Comparison of ENCODE assay signal across 27 cellular contexts in genomic region chr1:160149235-160149634, GRCh38. TPM values are rescaled to one million over a fixed set of nuclear protein-coding genes. Genes with fewer than 3 reads are reported as not detected.
DNase-seq lines count a peak whose midpoint lies in the region; ATAC-seq, FAIRE-seq and TF ChIP-seq lines count a peak whose summit lies in the region.
"Had no signal": no experiment of that assay in that cellular context is flagged by ENCODE, and none has a peak within 500 bp of the region (broad histone marks: within the 10 kb centered on the region; RNA-seq: fewer than 3 reads in every experiment).

No MANE protein-coding gene starts in this region.

- H3K36me3 ChIP-seq in SK-N-SH (replicated peaks in 1 of 2; ENCODE audit: control insufficient read depth in 1 of 2, insufficient read depth in 2 of 2, low read length in 1 of 2): no peaks in the 10 kb centered on the region
- H3K36me3 ChIP-seq in tibial artery: no peaks in the 10 kb centered on the region
- no peaks in the 10 kb centered on the region for H3K36me3 ChIP-seq in HepG2 (replicated peaks in 1 of 2; ENCODE audit: control insufficient read depth in 1 of 2, insufficient read depth in 2 of 2, low read length in 2 of 2)
- H3K36me3 ChIP-seq: lower lobe of right lung, Peyer's patch, right atrium auricular region, stomach, WERI-Rb-1 had no signal

- H3K9me2 ChIP-seq in SK-N-SH: no peaks in the 10 kb centered on the region

- H4K20me1 ChIP-seq in SK-N-SH (ENCODE audit: insufficient read depth) (no peaks in the 10 kb centered on the region), HepG2 (ENCODE audit: insufficient read depth, low read length) (no peaks in the 10 kb centered on the region)

- no TSS peak for BruUV-seq in HepG2 (replicated peaks; lab: Mats Ljungman, UMichigan)

- TF ChIP-seq EP300 in SK-N-SH (IDR thresholded peaks at IDR 0.05; ENCODE audit: borderline replicate concordance in 1 of 2, low read depth in 1 of 2, low read length in 1 of 2): no peak
- TF ChIP-seq EP300 in HepG2 (IDR thresholded peaks at IDR 0.05; ENCODE audit: low read depth in 2 of 2, low read length in 2 of 2): no peak
- TF ChIP-seq EP300 in HepG2 (CRISPR knock-in tag; IDR thresholded peaks at IDR 0.05; ENCODE audit: borderline replicate concordance): no peak

- H3K9me3 ChIP-seq in SK-N-SH (no peaks in the 10 kb centered on the region), tibial artery (no peaks in the 10 kb centered on the region), HepG2 (ENCODE audit: low read length) (no peaks in the 10 kb centered on the region)
- H3K9me3 ChIP-seq: lower lobe of right lung, Peyer's patch, right atrium auricular region, stomach had no signal

- intact Hi-C loops in tibial artery (cut with DNase I; ENCODE audit: low total_unique reads): no loop called here
- intact Hi-C loops in HepG2 (cut with micrococcal nuclease; ENCODE audit: unreplicated experiment): no loop called here

- H3K79me2 ChIP-seq in SK-N-SH (ENCODE audit: insufficient read depth): no peaks in the 10 kb centered on the region
- no peaks in the 10 kb centered on the region for H3K79me2 ChIP-seq in HepG2 (ENCODE audit: insufficient read depth, low read length)

- no peak for ATAC-seq in SK-N-SH treated with all-trans-retinoic acid at 6 μM for 48 hours
- ATAC-seq in HepG2: no peak
- ATAC-seq: foreskin keratinocyte, lower lobe of right lung had no signal

- DNase-seq in SK-N-SH: no peak
- DNase-seq in dedifferentiated amniotic fluid mesenchymal stem cell (ENCODE audit: extremely low spot score): peak; percentile 56
- no peak for DNase-seq in tibial artery
- DNase-seq in HepG2 (ENCODE audit: low spot score): no peak
- DNase-seq in kidney tubule cell (ENCODE audit: low spot score): no peak
- DNase-seq: activated CD8-positive, alpha-beta memory T cell treated with anti-CD3 and anti-CD28 coated beads, Interleukin-2, amount 50 U/mL, for 4 hours; activated naive CD8-positive, alpha-beta T cell treated with anti-CD3 and anti-CD28 coated beads, Interleukin-2, amount 10 ng/mL, durations not matched to agents 7 days and 5 days; foreskin keratinocyte; hypothalamus; lower lobe of right lung; NCI-H1105 treated with DMSO at 0.1 percent for 48 hours; nucleus accumbens; stimulated activated CD4-positive, alpha-beta T cell treated with anti-CD3 and anti-CD28 coated beads, Interleukin-12 subunit alpha, Interleukin-12 subunit beta, amount 100 ng/mL, for 4 hours; stomach; WERI-Rb-1 had no signal

- POLR2A ChIA-PET in SK-N-SH (lab: Yijun Ruan, JAX): no interaction called here
- POLR2A ChIA-PET in HepG2 (lab: Yijun Ruan, JAX): no interaction called here

- CTCF ChIA-PET in SK-N-SH (lab: Yijun Ruan, JAX): interaction anchor here (1.0 to 1.9 kb wide), 5 partner anchors 13 to 142 kb away, joined by 3 to 4 read pairs (median 4); no protein-coding TSS in a partner anchor
- CTCF ChIA-PET in HepG2 (lab: Yijun Ruan, JAX; ENCODE audit: low intra/inter-chr PET ratio, low total read pairs): no interaction called here

- peak overlapping the region; percentile 32; the same call in 1 of the 2 replicates for H2AFZ ChIP-seq in SK-N-SH (ENCODE audit: low read depth)
- no peak overlapping the region for H2AFZ ChIP-seq in HepG2 (ENCODE audit: low read length)

- H3K4me3 ChIP-seq in SK-N-SH (ENCODE audit: low read depth in 2 of 2, low read length in 1 of 2) (no peak overlapping the region), tibial artery (no peak overlapping the region), HepG2 (replicated peaks in 1 of 3; ENCODE audit: insufficient read depth in 1 of 3, low read depth in 2 of 3, low read length in 3 of 3) (no peak overlapping the region)
- H3K4me3 ChIP-seq: lower lobe of right lung, Peyer's patch, right atrium auricular region, stomach had no signal

- H3K4me1 ChIP-seq in SK-N-SH (ENCODE audit: control insufficient read depth in 1 of 2, insufficient read depth in 2 of 2, low read depth in 1 of 2, low read length in 1 of 2) (0 out of 4 replicates have a peak, but pooled peaks cover 0 to 9% of the 10 kb centered on the region in 2 experiments), tibial artery (peaks cover 0 to 43% (median 6%) of the 10 kb centered on the region in 4 donors), HepG2 (ENCODE audit: insufficient read depth, low read length) (peaks cover 37% of the 10 kb centered on the region)
- H3K4me1 ChIP-seq: foreskin keratinocyte, lower lobe of right lung, Peyer's patch, stomach had no signal

- FAIRE-seq in HepG2 (lab: Jason Lieb, UNC): no peak
- FAIRE-seq: islet of Langerhans had no signal

- H3K27ac ChIP-seq in SK-N-SH (ENCODE audit: low read depth in 2 of 2, low read length in 1 of 2) (peak overlapping the region in 1 of 2 experiments; percentile 53; a peak in 2 of 4 replicates), tibial artery (peak overlapping the region; percentile 76 to 79), HepG2 (ENCODE audit: extremely low read length, insufficient read depth, low read length) (no peak overlapping the region)
- H3K27ac ChIP-seq: 22Rv1, foreskin keratinocyte, lower lobe of right lung, Peyer's patch, stomach, WERI-Rb-1 had no signal

- no peak overlapping the region for H3K9ac ChIP-seq in SK-N-SH
- H3K9ac ChIP-seq in HepG2 (ENCODE audit: insufficient read depth, low read depth, low read length): no peak overlapping the region

- TF ChIP-seq POLR2A in HepG2 (IDR thresholded peaks at IDR 0.05; ENCODE audit: insufficient read depth in 1 of 2, low read depth in 2 of 2, low read length in 2 of 2): no peak

- H3K4me2 ChIP-seq in SK-N-SH (no peak overlapping the region), HepG2 (ENCODE audit: low read depth, low read length) (no peak overlapping the region)

- no peaks in the 10 kb centered on the region for H3F3A ChIP-seq in SK-N-SH (replicated peaks; ENCODE audit: insufficient read depth)

- in situ Hi-C loops in HepG2 (cut with HindIII; ENCODE audit: extremely low pct_ligation_motif_present, low pct_unique_long_range_greater_than_20kb): no loop called here

- H3K27me3 ChIP-seq in SK-N-SH (ENCODE audit: insufficient read depth) (no peaks in the 10 kb centered on the region; the same call in 1 of the 2 replicates), tibial artery (no peaks in the 10 kb centered on the region), HepG2 (ENCODE audit: control insufficient read depth in 1 of 2, insufficient read depth in 2 of 2, low read length in 2 of 2) (no peaks in the 10 kb centered on the region)
- H3K27me3 ChIP-seq: foreskin keratinocyte, Peyer's patch, right atrium auricular region, stomach had no signal

- TF ChIP-seq CTCF in SK-N-SH (IDR thresholded peaks at IDR 0.05) (no peak), tibial artery (IDR thresholded peaks at IDR 0.05) (no peak), HepG2 (CRISPR knock-in tag; IDR thresholded peaks at IDR 0.05) (no peak)

- TF ChIP-seq RAD21 in SK-N-SH (IDR thresholded peaks at IDR 0.05; ENCODE audit: low read length): no peak
- TF ChIP-seq RAD21 in HepG2 (CRISPR knock-in tag; IDR thresholded peaks at IDR 0.05): no peak

RNA-seq across cellular contexts. Expression of gene ATP1A4, which starts 2.2 kb away (rescaled TPM):
- polyA plus RNA-seq in SK-N-SH (2012; rRNA removed) (not detected in 2 replicates), HepG2 (2011; rRNA removed) (not detected in 2 replicates)
- polyA plus RNA-seq in SK-N-SH (2012; cell fraction: cytosol; rRNA removed): not detected in 2 replicates
- polyA plus RNA-seq in SK-N-SH (2012; cell fraction: nucleus; rRNA removed): 0.02 TPM in 2 replicates
- total RNA-seq in HepG2 (2016; rRNA removed; fragmentation: Illumina TruSeq; extraction: Trizol): not detected in 2 replicates
- total RNA-seq in HepG2 (2016; cell fraction: cytosol; rRNA removed; fragmentation: Illumina TruSeq; extraction: Trizol; ENCODE audit: low read depth): not detected in 2 replicates
- not detected in 2 replicates for total RNA-seq in HepG2 (2016; cell fraction: insoluble cytoplasmic fraction; rRNA removed; fragmentation: Illumina TruSeq; extraction: Trizol)
- not detected in 2 replicates for total RNA-seq in HepG2 (2016; cell fraction: membrane; rRNA removed; fragmentation: Illumina TruSeq; extraction: Trizol)
- total RNA-seq in HepG2 (2016; cell fraction: nucleus; rRNA removed; fragmentation: Illumina TruSeq; extraction: Trizol): not detected in 2 replicates
- polyA plus RNA-seq in HepG2 (2011; cell fraction: cytosol; rRNA removed): not detected in 2 replicates
- not detected in 2 replicates for polyA plus RNA-seq in HepG2 (2011; cell fraction: nucleus; rRNA removed)
- polyA plus RNA-seq in HepG2 (2012): not detected in 2 replicates
- polyA plus RNA-seq in HepG2 (2016; cell fraction: cytosol; fragmentation: Illumina TruSeq; extraction: Trizol; ENCODE audit: low read depth): not detected in 2 replicates
- not detected in 2 replicates for polyA plus RNA-seq in HepG2 (2016; cell fraction: insoluble cytoplasmic fraction; fragmentation: Illumina TruSeq; extraction: Trizol; ENCODE audit: low read depth)
- not detected in 2 replicates for polyA plus RNA-seq in HepG2 (2016; cell fraction: membrane; fragmentation: Illumina TruSeq; extraction: Trizol; ENCODE audit: low read depth)
- polyA plus RNA-seq in HepG2 (2016; cell fraction: nucleus; fragmentation: Illumina TruSeq; extraction: Trizol; ENCODE audit: insufficient read depth, low read depth): not detected in 2 replicates
- polyA minus RNA-seq in HepG2 (2011; rRNA and poly(A)+ RNA removed; ENCODE audit: low replicate concordance): not detected in 2 replicates
- not detected in 2 replicates for polyA minus RNA-seq in HepG2 (2011; cell fraction: cytosol; rRNA and poly(A)+ RNA removed)
- not detected in 2 replicates for polyA minus RNA-seq in HepG2 (2011; cell fraction: nucleus; rRNA and poly(A)+ RNA removed)
- total RNA-seq: activated naive CD8-positive, alpha-beta T cell treated with anti-CD3 and anti-CD28 coated beads, Interleukin-2, amount 10 ng/mL, durations not matched to agents 7 days and 5 days; Daoy; dermis microvascular lymphatic vessel endothelial cell; foreskin keratinocyte; NCI-H460; right atrium auricular region; SK-MEL-5; T-helper 2 cell treated with Interferon-gamma antibody and Interleukin-4, amounts not matched to agents 100 ng/mL and 5 ng/mL, for 36 hours had no signal
- polyA plus RNA-seq: BJ, foreskin keratinocyte had no signal

RNA-seq across cellular contexts. Expression of gene ATP1A2, which starts 33.7 kb away (rescaled TPM):
- polyA plus RNA-seq in SK-N-SH (2012; rRNA removed): 0.07 and 0.10 TPM in 2 replicates
- 0.01 TPM in 1 of 2 replicates, not detected in the other for polyA plus RNA-seq in SK-N-SH (2012; cell fraction: cytosol; rRNA removed)
- polyA plus RNA-seq in SK-N-SH (2012; cell fraction: nucleus; rRNA removed): 0.06 and 0.07 TPM in 2 replicates
- total RNA-seq in HepG2 (2016; rRNA removed; fragmentation: Illumina TruSeq; extraction: Trizol): not detected in 2 replicates
- not detected in 2 replicates for total RNA-seq in HepG2 (2016; cell fraction: cytosol; rRNA removed; fragmentation: Illumina TruSeq; extraction: Trizol; ENCODE audit: low read depth)
- 0.02 TPM in 1 of 2 replicates, not detected in the other for total RNA-seq in HepG2 (2016; cell fraction: insoluble cytoplasmic fraction; rRNA removed; fragmentation: Illumina TruSeq; extraction: Trizol)
- total RNA-seq in HepG2 (2016; cell fraction: membrane; rRNA removed; fragmentation: Illumina TruSeq; extraction: Trizol): 0.03 TPM in 1 of 2 replicates, not detected in the other
- total RNA-seq in HepG2 (2016; cell fraction: nucleus; rRNA removed; fragmentation: Illumina TruSeq; extraction: Trizol): not detected in 2 replicates
- polyA plus RNA-seq in HepG2 (2011; rRNA removed): 0.16 TPM in 2 replicates
- polyA plus RNA-seq in HepG2 (2011; cell fraction: cytosol; rRNA removed): 0.04 and 0.16 TPM in 2 replicates
- polyA plus RNA-seq in HepG2 (2011; cell fraction: nucleus; rRNA removed): 0.50 and 1.3 TPM in 2 replicates
- 0.16 and 0.95 TPM in 2 replicates for polyA plus RNA-seq in HepG2 (2012)
- not detected in 2 replicates for polyA plus RNA-seq in HepG2 (2016; cell fraction: cytosol; fragmentation: Illumina TruSeq; extraction: Trizol; ENCODE audit: low read depth)
- polyA plus RNA-seq in HepG2 (2016; cell fraction: insoluble cytoplasmic fraction; fragmentation: Illumina TruSeq; extraction: Trizol; ENCODE audit: low read depth): not detected in 2 replicates
- not detected in 2 replicates for polyA plus RNA-seq in HepG2 (2016; cell fraction: membrane; fragmentation: Illumina TruSeq; extraction: Trizol; ENCODE audit: low read depth)
- not detected in 2 replicates for polyA plus RNA-seq in HepG2 (2016; cell fraction: nucleus; fragmentation: Illumina TruSeq; extraction: Trizol; ENCODE audit: insufficient read depth, low read depth)
- polyA minus RNA-seq in HepG2 (2011; rRNA and poly(A)+ RNA removed; ENCODE audit: low replicate concordance): 0.07 and 0.44 TPM in 2 replicates
- 0.18 and 0.79 TPM in 2 replicates for polyA minus RNA-seq in HepG2 (2011; cell fraction: cytosol; rRNA and poly(A)+ RNA removed)
- 0.26 and 0.37 TPM in 2 replicates for polyA minus RNA-seq in HepG2 (2011; cell fraction: nucleus; rRNA and poly(A)+ RNA removed)
- total RNA-seq: activated naive CD8-positive, alpha-beta T cell treated with anti-CD3 and anti-CD28 coated beads, Interleukin-2, amount 10 ng/mL, durations not matched to agents 7 days and 5 days; activated T-helper 2 cell treated with anti-CD3 and anti-CD28 coated beads, Interferon-gamma antibody, Interleukin-2, Interleukin-4, amounts not matched to agents 10 μg/mL and 5 μg/mL and 100 μg/mL, durations not matched to agents 14 hours and 24 hours and 36 hours; Daoy; dermis microvascular lymphatic vessel endothelial cell; foreskin keratinocyte; SK-MEL-5; T-helper 2 cell treated with Interferon-gamma antibody and Interleukin-4, amounts not matched to agents 100 ng/mL and 5 ng/mL, for 36 hours had no signal
- polyA plus RNA-seq: foreskin keratinocyte had no signal

RNA-seq across cellular contexts. Expression of gene CASQ1, which starts 41.1 kb away (rescaled TPM):
- 0.08 and 0.18 TPM in 2 replicates for polyA plus RNA-seq in SK-N-SH (2012; rRNA removed)
- 0.06 and 0.10 TPM in 2 replicates for polyA plus RNA-seq in SK-N-SH (2012; cell fraction: cytosol; rRNA removed)
- 0.10 and 0.11 TPM in 2 replicates for polyA plus RNA-seq in SK-N-SH (2012; cell fraction: nucleus; rRNA removed)
- total RNA-seq in HepG2 (2016; rRNA removed; fragmentation: Illumina TruSeq; extraction: Trizol): 0.20 TPM in 2 replicates
- total RNA-seq in HepG2 (2016; cell fraction: cytosol; rRNA removed; fragmentation: Illumina TruSeq; extraction: Trizol; ENCODE audit: low read depth): not detected in 2 replicates
- total RNA-seq in HepG2 (2016; cell fraction: insoluble cytoplasmic fraction; rRNA removed; fragmentation: Illumina TruSeq; extraction: Trizol): 0.06 TPM in 1 of 2 replicates, not detected in the other
- 0.19 TPM in 1 of 2 replicates, not detected in the other for total RNA-seq in HepG2 (2016; cell fraction: membrane; rRNA removed; fragmentation: Illumina TruSeq; extraction: Trizol)
- total RNA-seq in HepG2 (2016; cell fraction: nucleus; rRNA removed; fragmentation: Illumina TruSeq; extraction: Trizol): not detected in 2 replicates
- polyA plus RNA-seq in HepG2 (2011; rRNA removed): 0.09 TPM in 2 replicates
- 0.05 TPM in 1 of 2 replicates, not detected in the other for polyA plus RNA-seq in HepG2 (2011; cell fraction: cytosol; rRNA removed)
- not detected in 2 replicates for polyA plus RNA-seq in HepG2 (2011; cell fraction: nucleus; rRNA removed)
- polyA plus RNA-seq in HepG2 (2012): 0.12 TPM in 1 of 2 replicates, not detected in the other
- polyA plus RNA-seq in HepG2 (2016; cell fraction: cytosol; fragmentation: Illumina TruSeq; extraction: Trizol; ENCODE audit: low read depth): 0.09 and 0.17 TPM in 2 replicates
- polyA plus RNA-seq in HepG2 (2016; cell fraction: insoluble cytoplasmic fraction; fragmentation: Illumina TruSeq; extraction: Trizol; ENCODE audit: low read depth): 0.30 and 0.41 TPM in 2 replicates
- polyA plus RNA-seq in HepG2 (2016; cell fraction: membrane; fragmentation: Illumina TruSeq; extraction: Trizol; ENCODE audit: low read depth): 0.21 and 0.30 TPM in 2 replicates
- not detected in 2 replicates for polyA plus RNA-seq in HepG2 (2016; cell fraction: nucleus; fragmentation: Illumina TruSeq; extraction: Trizol; ENCODE audit: insufficient read depth, low read depth)
- polyA minus RNA-seq in HepG2 (2011; rRNA and poly(A)+ RNA removed; ENCODE audit: low replicate concordance): not detected in 2 replicates
- polyA minus RNA-seq in HepG2 (2011; cell fraction: cytosol; rRNA and poly(A)+ RNA removed): not detected in 2 replicates
- polyA minus RNA-seq in HepG2 (2011; cell fraction: nucleus; rRNA and poly(A)+ RNA removed): not detected in 2 replicates
- total RNA-seq: activated naive CD8-positive, alpha-beta T cell treated with anti-CD3 and anti-CD28 coated beads, Interleukin-2, amount 10 ng/mL, durations not matched to agents 7 days and 5 days; Daoy; dermis microvascular lymphatic vessel endothelial cell; foreskin keratinocyte; NCI-H460; SK-MEL-5 had no signal
- polyA plus RNA-seq: foreskin keratinocyte had no signal

RNA-seq across cellular contexts. Expression of gene IGSF8, which starts 50.8 kb away (rescaled TPM):
- polyA plus RNA-seq in SK-N-SH (2012; rRNA removed) (67.9 and 70.7 TPM in 2 replicates), HepG2 (2011; rRNA removed) (41.0 and 52.1 TPM in 2 replicates)
- polyA plus RNA-seq in SK-N-SH (2012; cell fraction: cytosol; rRNA removed): 25.4 and 43.9 TPM in 2 replicates
- 92.0 and 109 TPM in 2 replicates for polyA plus RNA-seq in SK-N-SH (2012; cell fraction: nucleus; rRNA removed)
- 8.0 and 24.0 TPM in 2 replicates for total RNA-seq in HepG2 (2016; rRNA removed; fragmentation: Illumina TruSeq; extraction: Trizol)
- 1.8 and 1.9 TPM in 2 replicates for total RNA-seq in HepG2 (2016; cell fraction: cytosol; rRNA removed; fragmentation: Illumina TruSeq; extraction: Trizol; ENCODE audit: low read depth)
- total RNA-seq in HepG2 (2016; cell fraction: insoluble cytoplasmic fraction; rRNA removed; fragmentation: Illumina TruSeq; extraction: Trizol): 7.7 and 25.9 TPM in 2 replicates
- total RNA-seq in HepG2 (2016; cell fraction: membrane; rRNA removed; fragmentation: Illumina TruSeq; extraction: Trizol): 3.4 and 4.0 TPM in 2 replicates
- 24.1 and 29.5 TPM in 2 replicates for total RNA-seq in HepG2 (2016; cell fraction: nucleus; rRNA removed; fragmentation: Illumina TruSeq; extraction: Trizol)
- 36.7 and 58.5 TPM in 2 replicates for polyA plus RNA-seq in HepG2 (2011; cell fraction: cytosol; rRNA removed)
- 81.8 and 93.4 TPM in 2 replicates for polyA plus RNA-seq in HepG2 (2011; cell fraction: nucleus; rRNA removed)
- 24.4 and 32.1 TPM in 2 replicates for polyA plus RNA-seq in HepG2 (2012)
- 1.6 and 1.8 TPM in 2 replicates for polyA plus RNA-seq in HepG2 (2016; cell fraction: cytosol; fragmentation: Illumina TruSeq; extraction: Trizol; ENCODE audit: low read depth)
- 7.6 and 8.9 TPM in 2 replicates for polyA plus RNA-seq in HepG2 (2016; cell fraction: insoluble cytoplasmic fraction; fragmentation: Illumina TruSeq; extraction: Trizol; ENCODE audit: low read depth)
- 2.6 and 3.2 TPM in 2 replicates for polyA plus RNA-seq in HepG2 (2016; cell fraction: membrane; fragmentation: Illumina TruSeq; extraction: Trizol; ENCODE audit: low read depth)
- 46.1 TPM in 2 replicates for polyA plus RNA-seq in HepG2 (2016; cell fraction: nucleus; fragmentation: Illumina TruSeq; extraction: Trizol; ENCODE audit: insufficient read depth, low read depth)
- 27.5 and 60.2 TPM in 2 replicates for polyA minus RNA-seq in HepG2 (2011; rRNA and poly(A)+ RNA removed; ENCODE audit: low replicate concordance)
- polyA minus RNA-seq in HepG2 (2011; cell fraction: cytosol; rRNA and poly(A)+ RNA removed): 25.5 and 26.7 TPM in 2 replicates
- polyA minus RNA-seq in HepG2 (2011; cell fraction: nucleus; rRNA and poly(A)+ RNA removed): 11.6 and 14.0 TPM in 2 replicates

RNA-seq across cellular contexts. Expression of gene PEA15, which starts 55.9 kb away (rescaled TPM):
- polyA plus RNA-seq in SK-N-SH (2012; rRNA removed): 322 and 382 TPM in 2 replicates
- polyA plus RNA-seq in SK-N-SH (2012; cell fraction: cytosol; rRNA removed): 313 and 411 TPM in 2 replicates
- 176 and 239 TPM in 2 replicates for polyA plus RNA-seq in SK-N-SH (2012; cell fraction: nucleus; rRNA removed)
- total RNA-seq in HepG2 (2016; rRNA removed; fragmentation: Illumina TruSeq; extraction: Trizol): 12.1 and 15.8 TPM in 2 replicates
- 5.3 and 6.2 TPM in 2 replicates for total RNA-seq in HepG2 (2016; cell fraction: cytosol; rRNA removed; fragmentation: Illumina TruSeq; extraction: Trizol; ENCODE audit: low read depth)
- total RNA-seq in HepG2 (2016; cell fraction: insoluble cytoplasmic fraction; rRNA removed; fragmentation: Illumina TruSeq; extraction: Trizol): 13.1 and 13.5 TPM in 2 replicates
- total RNA-seq in HepG2 (2016; cell fraction: membrane; rRNA removed; fragmentation: Illumina TruSeq; extraction: Trizol): 19.6 and 23.0 TPM in 2 replicates
- 6.0 and 6.1 TPM in 2 replicates for total RNA-seq in HepG2 (2016; cell fraction: nucleus; rRNA removed; fragmentation: Illumina TruSeq; extraction: Trizol)
- 35.2 and 40.4 TPM in 2 replicates for polyA plus RNA-seq in HepG2 (2011; rRNA removed)
- 28.3 and 34.3 TPM in 2 replicates for polyA plus RNA-seq in HepG2 (2011; cell fraction: cytosol; rRNA removed)
- 14.9 and 20.5 TPM in 2 replicates for polyA plus RNA-seq in HepG2 (2011; cell fraction: nucleus; rRNA removed)
- polyA plus RNA-seq in HepG2 (2012): 13.8 and 25.9 TPM in 2 replicates
- 23.0 and 24.9 TPM in 2 replicates for polyA plus RNA-seq in HepG2 (2016; cell fraction: cytosol; fragmentation: Illumina TruSeq; extraction: Trizol; ENCODE audit: low read depth)
- 40.5 and 45.7 TPM in 2 replicates for polyA plus RNA-seq in HepG2 (2016; cell fraction: insoluble cytoplasmic fraction; fragmentation: Illumina TruSeq; extraction: Trizol; ENCODE audit: low read depth)
- 43.4 and 51.8 TPM in 2 replicates for polyA plus RNA-seq in HepG2 (2016; cell fraction: membrane; fragmentation: Illumina TruSeq; extraction: Trizol; ENCODE audit: low read depth)
- 23.2 and 27.2 TPM in 2 replicates for polyA plus RNA-seq in HepG2 (2016; cell fraction: nucleus; fragmentation: Illumina TruSeq; extraction: Trizol; ENCODE audit: insufficient read depth, low read depth)
- 14.7 and 92.5 TPM in 2 replicates for polyA minus RNA-seq in HepG2 (2011; rRNA and poly(A)+ RNA removed; ENCODE audit: low replicate concordance)
- 11.5 TPM in 2 replicates for polyA minus RNA-seq in HepG2 (2011; cell fraction: cytosol; rRNA and poly(A)+ RNA removed)
- polyA minus RNA-seq in HepG2 (2011; cell fraction: nucleus; rRNA and poly(A)+ RNA removed): 3.0 and 7.3 TPM in 2 replicates
